In the genomic region with DNA sequence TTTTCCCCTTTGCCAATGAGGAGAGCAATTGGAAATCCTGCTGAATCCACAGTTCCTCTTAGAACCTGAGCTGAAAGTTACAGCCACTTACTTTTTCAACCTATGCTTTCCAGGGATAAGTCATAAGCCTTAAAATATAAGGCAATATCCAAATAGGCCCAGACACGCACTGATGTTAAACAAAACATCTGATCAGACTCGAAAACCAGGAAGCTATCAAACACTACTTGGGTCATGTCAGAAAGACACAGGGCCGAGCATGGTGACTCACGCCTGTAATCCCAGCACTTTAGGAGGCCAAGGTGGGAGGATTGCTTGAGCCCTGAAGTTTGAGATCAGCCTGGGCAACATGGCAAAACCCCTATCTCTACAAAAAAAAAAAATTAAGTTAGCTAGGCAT, we compare ENCODE assay signal across 16 cellular contexts.
A peak's percentile ranks its signal among the peaks of the same experiment; 100 is the strongest.
DNase-seq lines count a peak whose midpoint lies in the region; ATAC-seq and TF ChIP-seq lines count a peak whose summit lies in the region.
"Had no signal": no experiment of that assay in that cellular context is flagged by ENCODE, and none has a peak within 500 bp of the region (broad histone marks: within the 10 kb centered on the region; RNA-seq: fewer than 3 reads in every experiment).

No MANE protein-coding gene starts in this region.

- no peaks in the 10 kb centered on the region for H3K36me3 ChIP-seq in RWPE2 (ENCODE audit: low read depth)
- H3K36me3 ChIP-seq: BE2C, HAP-1 had no signal

- peak; percentile 36; the same call in 2 of the 3 replicates for ATAC-seq in RWPE2 (ENCODE audit: low read depth)
- ATAC-seq: A549, HepG2 had no signal

- no peaks in the 10 kb centered on the region for H3K9me3 ChIP-seq in RWPE2 (ENCODE audit: severe bottlenecking)
- H3K9me3 ChIP-seq: A549, BE2C, HAP-1 had no signal

- peak; percentile 18 for DNase-seq in HT1080 (ENCODE audit: low read depth)
- DNase-seq in RWPE2 (ENCODE audit: low spot score): no peak
- peak; percentile 61 for DNase-seq in epithelial cell of prostate (ENCODE audit: low read depth, low spot score)
- no peak for DNase-seq in pons (ENCODE audit: low spot score)
- no peak for DNase-seq in activated T-cell treated with anti-CD3 and anti-CD28 coated beads, Interleukin-2, amount 50 U/mL, for 48 hours
- no peak for DNase-seq in NCI-H510A (lab: John Stamatoyannopoulos, UW)
- DNase-seq: BE2C; CD4-positive, alpha-beta memory T cell; COR-L47; DMS153; DMS79 treated with DMSO at 0.1 percent for 48 hours; GF-D8 had no signal

- no peaks in the 10 kb centered on the region for H3K27me3 ChIP-seq in RWPE2 (ENCODE audit: insufficient read depth, poor library complexity, severe bottlenecking)

- H3K27ac ChIP-seq in RWPE2 (ENCODE audit: poor library complexity, severe bottlenecking) (no peak overlapping the region), epithelial cell of prostate (no peak overlapping the region)
- H3K27ac ChIP-seq: A549, C4-2B had no signal

- TF ChIP-seq CTCF in RWPE2 (IDR thresholded peaks at IDR 0.05; ENCODE audit: poor library complexity, severe bottlenecking): no peak

- no peak overlapping the region for H3K4me3 ChIP-seq in RWPE2 (ENCODE audit: severe bottlenecking)
- H3K4me3 ChIP-seq: A549, HAP-1 had no signal

- peaks cover 3% of the 10 kb centered on the region for H3K4me1 ChIP-seq in RWPE2 (ENCODE audit: insufficient read depth, poor library complexity, severe bottlenecking)
- H3K4me1 ChIP-seq: A549, BE2C, HAP-1 had no signal

Comparison
In these comparisons a context has a peak if more than half of its experiments do, and no peak if none do; other contexts are left out.
1. DNase-seq: peak in HT1080 (single experiment) and epithelial cell of prostate (single experiment); none in RWPE2 (single experiment), pons (single experiment), activated T-cell treated with anti-CD3 and anti-CD28 coated beads, Interleukin-2, amount 50 U/mL, for 48 hours (0 of 2) and NCI-H510A (single experiment).